ENCODE assay signal across 1 cellular context in genomic region chr17:43367588-43368242, GRCh38.
TF ChIP-seq lines count a peak whose summit lies in the region.

No MANE protein-coding gene starts in this region.

TF ChIP-seq in K562, 482 proteins besides CTCF, POLR2A, EP300 and RAD21 (continued from another document and continues in another):
- TF ChIP-seq ZBTB40 (IDR thresholded peaks at IDR 0.05) (0 out of 2 replicates have a peak, but pooled peaks have one; percentile 27), ZBTB40 (CRISPR knock-in tag; IDR thresholded peaks at IDR 0.05) (no peak), ZFP91 (CRISPR knock-in tag; IDR thresholded peaks at IDR 0.05) (no peak), ZC3H8 (IDR thresholded peaks at IDR 0.05) (peak; percentile 97), ILF3 (IDR thresholded peaks at IDR 0.05; ENCODE audit: borderline replicate concordance) (peak; percentile 97), ARID1B (IDR thresholded peaks at IDR 0.05) (peak; percentile 41; the same call in 1 of the 2 replicates), LEF1 (IDR thresholded peaks at IDR 0.05) (no peak; the same call in 1 of the 2 replicates), POLR3A (IDR thresholded peaks at IDR 0.05; ENCODE audit: borderline replicate concordance, extremely low read depth, insufficient read depth, insufficient read length) (no peak), ARHGAP35 (IDR thresholded peaks at IDR 0.05; ENCODE audit: partially characterized antibody) (peak; percentile 86), MAFF (IDR thresholded peaks at IDR 0.05; ENCODE audit: low read length) (peak; percentile 38; the same call in 1 of the 2 replicates), ZNF445 (CRISPR knock-in tag; IDR thresholded peaks at IDR 0.05; ENCODE audit: low read depth) (peak; percentile 71; the same call in 1 of the 2 replicates), FOXK1 (CRISPR knock-in tag; IDR thresholded peaks at IDR 0.05; ENCODE audit: borderline replicate concordance) (peak; percentile 91), HLTF (IDR thresholded peaks at IDR 0.05) (peak; percentile 83; the same call in 1 of the 2 replicates), PRPF4 (IDR thresholded peaks at IDR 0.05; ENCODE audit: insufficient read depth, low read depth, low read length, poor library complexity, severe bottlenecking) (no peak), ILK (tag; IDR thresholded peaks at IDR 0.05; ENCODE audit: borderline replicate concordance, low read depth) (no peak), DDX20 (tag; IDR thresholded peaks at IDR 0.05; ENCODE audit: low read depth) (no peak), DNMT1 (IDR thresholded peaks at IDR 0.05) (no peak), FOXP1 (CRISPR knock-in tag; IDR thresholded peaks at IDR 0.05) (peak; percentile 46; the same call in 1 of the 2 replicates), ZNF778 (CRISPR knock-in tag; IDR thresholded peaks at IDR 0.05) (no peak), C11orf30 (IDR thresholded peaks at IDR 0.05; ENCODE audit: low read depth) (no peak), HOXB6 (CRISPR knock-in tag; IDR thresholded peaks at IDR 0.05; ENCODE audit: borderline replicate concordance) (peak; percentile 83; the same call in 1 of the 2 replicates), ZNF124 (CRISPR knock-in tag; IDR thresholded peaks at IDR 0.05) (no peak), HDAC8 (tag; IDR thresholded peaks at IDR 0.05) (no peak), NR2C2 (CRISPR knock-in tag; IDR thresholded peaks at IDR 0.05) (no peak), NR2C2 (tag; IDR thresholded peaks at IDR 0.05) (no peak), TEAD4 (IDR thresholded peaks at IDR 0.05; ENCODE audit: low read length) (peak; percentile 94), TEAD4 (CRISPR knock-in tag; IDR thresholded peaks at IDR 0.05; ENCODE audit: borderline replicate concordance) (no peak), NONO (IDR thresholded peaks at IDR 0.05; ENCODE audit: low read depth in 2 of 2, low read length in 1 of 2) (peak; percentile 24 to 95; a peak in 3 of 4 replicates), SMAD2 (IDR thresholded peaks at IDR 0.05; ENCODE audit: low read depth, low read length) (no peak), FOXK2 (conservative IDR thresholded peaks at IDR 0.05 in 1 of 2, IDR thresholded peaks at IDR 0.05 in 1 of 2; ENCODE audit: low read depth in 2 of 2) (peak; percentile 83 to 87), THRB (CRISPR knock-in tag; conservative IDR thresholded peaks at IDR 0.05) (peak; percentile 100), ZNF436 (CRISPR knock-in tag; IDR thresholded peaks at IDR 0.05) (peak; percentile 45; the same call in 1 of the 2 replicates), FOXJ2 (tag; IDR thresholded peaks at IDR 0.05) (no peak), ZKSCAN3 (CRISPR knock-in tag; IDR thresholded peaks at IDR 0.05) (no peak), ZNF655 (CRISPR knock-in tag; IDR thresholded peaks at IDR 0.05) (peak; percentile 80; the same call in 1 of the 2 replicates), ESRRB (CRISPR knock-in tag; IDR thresholded peaks at IDR 0.05; ENCODE audit: borderline replicate concordance) (peak; percentile 80; the same call in 1 of the 2 replicates), ZBTB17 (CRISPR knock-in tag; IDR thresholded peaks at IDR 0.05) (no peak), JUN (IDR thresholded peaks at IDR 0.05; ENCODE audit: borderline replicate concordance, low read depth, low read length) (no peak), JUN (CRISPR knock-in tag; IDR thresholded peaks at IDR 0.05; ENCODE audit: borderline replicate concordance) (no peak)
- TF ChIP-seq, protein P1, sequence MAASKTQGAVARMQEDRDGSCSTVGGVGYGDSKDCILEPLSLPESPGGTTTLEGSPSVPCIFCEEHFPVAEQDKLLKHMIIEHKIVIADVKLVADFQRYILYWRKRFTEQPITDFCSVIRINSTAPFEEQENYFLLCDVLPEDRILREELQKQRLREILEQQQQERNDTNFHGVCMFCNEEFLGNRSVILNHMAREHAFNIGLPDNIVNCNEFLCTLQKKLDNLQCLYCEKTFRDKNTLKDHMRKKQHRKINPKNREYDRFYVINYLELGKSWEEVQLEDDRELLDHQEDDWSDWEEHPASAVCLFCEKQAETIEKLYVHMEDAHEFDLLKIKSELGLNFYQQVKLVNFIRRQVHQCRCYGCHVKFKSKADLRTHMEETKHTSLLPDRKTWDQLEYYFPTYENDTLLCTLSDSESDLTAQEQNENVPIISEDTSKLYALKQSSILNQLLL (CRISPR knock-in tag; IDR thresholded peaks at IDR 0.05; ENCODE audit: borderline replicate concordance), result no peak
- TF ChIP-seq, protein P2, sequence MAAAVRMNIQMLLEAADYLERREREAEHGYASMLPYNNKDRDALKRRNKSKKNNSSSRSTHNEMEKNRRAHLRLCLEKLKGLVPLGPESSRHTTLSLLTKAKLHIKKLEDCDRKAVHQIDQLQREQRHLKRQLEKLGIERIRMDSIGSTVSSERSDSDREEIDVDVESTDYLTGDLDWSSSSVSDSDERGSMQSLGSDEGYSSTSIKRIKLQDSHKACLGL (CRISPR knock-in tag; IDR thresholded peaks at IDR 0.05; ENCODE audit: borderline replicate concordance, poor library complexity, severe bottlenecking), result no peak
- TF ChIP-seq, protein P3, sequence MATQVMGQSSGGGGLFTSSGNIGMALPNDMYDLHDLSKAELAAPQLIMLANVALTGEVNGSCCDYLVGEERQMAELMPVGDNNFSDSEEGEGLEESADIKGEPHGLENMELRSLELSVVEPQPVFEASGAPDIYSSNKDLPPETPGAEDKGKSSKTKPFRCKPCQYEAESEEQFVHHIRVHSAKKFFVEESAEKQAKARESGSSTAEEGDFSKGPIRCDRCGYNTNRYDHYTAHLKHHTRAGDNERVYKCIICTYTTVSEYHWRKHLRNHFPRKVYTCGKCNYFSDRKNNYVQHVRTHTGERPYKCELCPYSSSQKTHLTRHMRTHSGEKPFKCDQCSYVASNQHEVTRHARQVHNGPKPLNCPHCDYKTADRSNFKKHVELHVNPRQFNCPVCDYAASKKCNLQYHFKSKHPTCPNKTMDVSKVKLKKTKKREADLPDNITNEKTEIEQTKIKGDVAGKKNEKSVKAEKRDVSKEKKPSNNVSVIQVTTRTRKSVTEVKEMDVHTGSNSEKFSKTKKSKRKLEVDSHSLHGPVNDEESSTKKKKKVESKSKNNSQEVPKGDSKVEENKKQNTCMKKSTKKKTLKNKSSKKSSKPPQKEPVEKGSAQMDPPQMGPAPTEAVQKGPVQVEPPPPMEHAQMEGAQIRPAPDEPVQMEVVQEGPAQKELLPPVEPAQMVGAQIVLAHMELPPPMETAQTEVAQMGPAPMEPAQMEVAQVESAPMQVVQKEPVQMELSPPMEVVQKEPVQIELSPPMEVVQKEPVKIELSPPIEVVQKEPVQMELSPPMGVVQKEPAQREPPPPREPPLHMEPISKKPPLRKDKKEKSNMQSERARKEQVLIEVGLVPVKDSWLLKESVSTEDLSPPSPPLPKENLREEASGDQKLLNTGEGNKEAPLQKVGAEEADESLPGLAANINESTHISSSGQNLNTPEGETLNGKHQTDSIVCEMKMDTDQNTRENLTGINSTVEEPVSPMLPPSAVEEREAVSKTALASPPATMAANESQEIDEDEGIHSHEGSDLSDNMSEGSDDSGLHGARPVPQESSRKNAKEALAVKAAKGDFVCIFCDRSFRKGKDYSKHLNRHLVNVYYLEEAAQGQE (CRISPR knock-in tag; IDR thresholded peaks at IDR 0.05; ENCODE audit: low read depth), result no peak
- TF ChIP-seq, protein P4, sequence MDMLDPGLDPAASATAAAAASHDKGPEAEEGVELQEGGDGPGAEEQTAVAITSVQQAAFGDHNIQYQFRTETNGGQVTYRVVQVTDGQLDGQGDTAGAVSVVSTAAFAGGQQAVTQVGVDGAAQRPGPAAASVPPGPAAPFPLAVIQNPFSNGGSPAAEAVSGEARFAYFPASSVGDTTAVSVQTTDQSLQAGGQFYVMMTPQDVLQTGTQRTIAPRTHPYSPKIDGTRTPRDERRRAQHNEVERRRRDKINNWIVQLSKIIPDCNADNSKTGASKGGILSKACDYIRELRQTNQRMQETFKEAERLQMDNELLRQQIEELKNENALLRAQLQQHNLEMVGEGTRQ (CRISPR knock-in tag; IDR thresholded peaks at IDR 0.05), result no peak
